Comparison of ENCODE assay signal across 1 cellular context in genomic region chr1:56688522-56689026, GRCh38.
TF ChIP-seq lines count a peak whose summit lies in the region.

No MANE protein-coding gene starts in this region.

TF ChIP-seq in HEK293, 187 proteins besides CTCF, POLR2A, EP300 and RAD21 (continued from another document):
- TF ChIP-seq ZNF660 (tag by site-specific recombination; IDR thresholded peaks at IDR 0.05) (peak; percentile 73), KLF9 (tag by site-specific recombination; IDR thresholded peaks at IDR 0.05; ENCODE audit: low read depth) (no peak), SP2 (tag by site-specific recombination; IDR thresholded peaks at IDR 0.05) (no peak), ZNF394 (tag by site-specific recombination; IDR thresholded peaks at IDR 0.05; ENCODE audit: borderline replicate concordance) (peak; percentile 33; the same call in 1 of the 2 replicates), ZBTB44 (tag by site-specific recombination; IDR thresholded peaks at IDR 0.05) (no peak), ZBTB6 (tag by site-specific recombination; IDR thresholded peaks at IDR 0.05) (no peak), ZNF239 (tag by site-specific recombination; IDR thresholded peaks at IDR 0.05) (no peak), ZNF623 (tag by site-specific recombination; IDR thresholded peaks at IDR 0.05) (no peak), ZNF114 (tag by site-specific recombination; IDR thresholded peaks at IDR 0.05) (no peak), ZNF521 (tag by site-specific recombination; IDR thresholded peaks at IDR 0.05) (no peak), PRDM2 (tag by site-specific recombination; IDR thresholded peaks at IDR 0.05; ENCODE audit: borderline replicate concordance) (no peak), ZNF76 (tag by site-specific recombination; IDR thresholded peaks at IDR 0.05; ENCODE audit: borderline replicate concordance, low read depth) (no peak), MEIS1 (CRISPR knock-in tag; IDR thresholded peaks at IDR 0.05; ENCODE audit: borderline replicate concordance) (no peak), ZNF707 (tag by site-specific recombination; IDR thresholded peaks at IDR 0.05) (no peak), ZNF10 (tag by site-specific recombination; IDR thresholded peaks at IDR 0.05) (0 out of 2 replicates have a peak, but pooled peaks have one; percentile 17), ZNF513 (tag by site-specific recombination; IDR thresholded peaks at IDR 0.05) (no peak), ZNF639 (tag by site-specific recombination; IDR thresholded peaks at IDR 0.05) (peak; percentile 29; the same call in 1 of the 2 replicates), BCL11A (tag by site-specific recombination; IDR thresholded peaks at IDR 0.05; ENCODE audit: low read depth) (no peak), KLF1 (tag by site-specific recombination; IDR thresholded peaks at IDR 0.05) (no peak), FEZF1 (tag by site-specific recombination; IDR thresholded peaks at IDR 0.05) (peak; percentile 35; the same call in 1 of the 2 replicates), ZSCAN23 (tag by site-specific recombination; IDR thresholded peaks at IDR 0.05) (peak; percentile 69; the same call in 1 of the 2 replicates), ZBTB10 (tag by site-specific recombination; IDR thresholded peaks at IDR 0.05) (no peak), ZNF324 (tag by site-specific recombination; IDR thresholded peaks at IDR 0.05) (no peak), MYNN (tag by site-specific recombination; IDR thresholded peaks at IDR 0.05; ENCODE audit: borderline replicate concordance) (0 out of 2 replicates have a peak, but pooled peaks have one; percentile 14), ZSCAN30 (tag by site-specific recombination; IDR thresholded peaks at IDR 0.05) (no peak), ZBTB1 (tag by site-specific recombination; IDR thresholded peaks at IDR 0.05) (no peak), SP7 (tag by site-specific recombination; IDR thresholded peaks at IDR 0.05) (peak; percentile 97), PATZ1 (tag by site-specific recombination; IDR thresholded peaks at IDR 0.05) (no peak), ZNF670 (tag by site-specific recombination; IDR thresholded peaks at IDR 0.05; ENCODE audit: low read depth) (no peak), SP3 (tag by site-specific recombination; IDR thresholded peaks at IDR 0.05) (0 out of 2 replicates have a peak, but pooled peaks have one; percentile 27), ZNF350 (tag by site-specific recombination; IDR thresholded peaks at IDR 0.05) (no peak), ZNF366 (tag by site-specific recombination; conservative IDR thresholded peaks at IDR 0.05) (peak; percentile 92), ZNF449 (tag by site-specific recombination; IDR thresholded peaks at IDR 0.05) (peak; percentile 7; the same call in 1 of the 2 replicates), ZNF701 (tag by site-specific recombination; IDR thresholded peaks at IDR 0.05) (no peak), ZNF501 (tag by site-specific recombination; IDR thresholded peaks at IDR 0.05) (peak; percentile 61; the same call in 1 of the 2 replicates), ZNF341 (tag by site-specific recombination; IDR thresholded peaks at IDR 0.05; ENCODE audit: low read depth) (no peak), KLF8 (tag by site-specific recombination; IDR thresholded peaks at IDR 0.05) (peak; percentile 55), SETDB1 (IDR thresholded peaks at IDR 0.05; ENCODE audit: insufficient read length, low read length) (no peak), ZNF664 (tag by site-specific recombination; IDR thresholded peaks at IDR 0.05) (0 out of 2 replicates have a peak, but pooled peaks have one; percentile 13), OSR2 (tag by site-specific recombination; IDR thresholded peaks at IDR 0.05) (peak; percentile 87), ZNF600 (tag by site-specific recombination; IDR thresholded peaks at IDR 0.05) (peak; percentile 55), KLF10 (tag by site-specific recombination; IDR thresholded peaks at IDR 0.05) (no peak)
